Comparison of ENCODE assay signal across 12 cellular contexts in genomic region chr9:126420643-126421564, GRCh38.
DNase-seq lines count a peak whose midpoint lies in the region; ATAC-seq and TF ChIP-seq lines count a peak whose summit lies in the region.
"Had no signal": no experiment of that assay in that cellular context is flagged by ENCODE, and none has a peak within 500 bp of the region (broad histone marks: within the 10 kb centered on the region; RNA-seq: fewer than 3 reads in every experiment).

No MANE protein-coding gene starts in this region.

- no TSS peak for BruUV-seq in Calu3 (replicated peaks; lab: Mats Ljungman, UMichigan)

- ATAC-seq in effector memory CD8-positive, alpha-beta T cell (replicated peaks), result no peak

- no peak overlapping the region for H3K4me3 Mint-ChIP-seq in Calu3 (ENCODE audit: low read depth, unreplicated experiment)
- no peak overlapping the region for H3K4me3 Mint-ChIP-seq in effector memory CD8-positive, alpha-beta T cell

- DNase-seq in Calu3 (peak; percentile 14), NCI-H1105 treated with DMSO at 0.1 percent for 48 hours (lab: John Stamatoyannopoulos, UW) (peak; percentile 87), SHP77 (lab: John Stamatoyannopoulos, UW) (peak; percentile 60), iris pigment epithelial cell (ENCODE audit: low read depth) (peak; percentile 59), occipital lobe (lab: John Stamatoyannopoulos, UW) (no peak), HUDEP-2 (lab: John Stamatoyannopoulos, UW; ENCODE audit: unreplicated experiment in 76 of 76) (no peak)
- no peak for DNase-seq in stimulated activated naive CD4-positive, alpha-beta T cell (lab: John Stamatoyannopoulos, UW)
- DNase-seq in effector memory CD8-positive, alpha-beta T cell, result no peak
- DNase-seq: activated T-cell treated with anti-CD3 and anti-CD28 coated beads, Interleukin-2, amount 50 U/mL, for 48 hours; CD4-positive, CD25-positive, alpha-beta regulatory T cell; sigmoid colon; T-helper 2 cell had no signal

- CTCF ChIA-PET in Calu3 (lab: Charles Lee), result interaction anchor here (0.5 to 0.7 kb wide), 3 partner anchors 29 to 122 kb away, joined by 3 to 8 read pairs (median 7); no protein-coding TSS in a partner anchor

- TF ChIP-seq CTCF in Calu3 (IDR thresholded peaks at IDR 0.05; ENCODE audit: unreplicated experiment), result no peak

- intact Hi-C loops in Calu3 (cut with micrococcal nuclease; ENCODE audit: unreplicated experiment), result no loop called here

- H3K4me1 Mint-ChIP-seq in Calu3 (ENCODE audit: low read depth, unreplicated experiment), result peaks cover 19% of the 10 kb centered on the region
- peaks cover 6 to 26% of the 10 kb centered on the region in 2 donors for H3K4me1 Mint-ChIP-seq in effector memory CD8-positive, alpha-beta T cell (ENCODE audit: low read depth in 2 of 2)

- H3K27me3 Mint-ChIP-seq in Calu3 (ENCODE audit: unreplicated experiment), result no peaks in the 10 kb centered on the region
- H3K27me3 Mint-ChIP-seq in effector memory CD8-positive, alpha-beta T cell, result no peaks in the 10 kb centered on the region
- H3K27me3 Mint-ChIP-seq: CD4-positive, CD25-positive, alpha-beta regulatory T cell had no signal

- H3K27ac Mint-ChIP-seq in Calu3 (ENCODE audit: unreplicated experiment), result peak overlapping the region; percentile 30
- H3K27ac Mint-ChIP-seq in effector memory CD8-positive, alpha-beta T cell, result peak overlapping the region in 1 of 2 donors; percentile 78

- H3K9me3 Mint-ChIP-seq in Calu3 (ENCODE audit: low read depth, unreplicated experiment), result no peaks in the 10 kb centered on the region
- no peaks in the 10 kb centered on the region for H3K9me3 Mint-ChIP-seq in effector memory CD8-positive, alpha-beta T cell
- H3K9me3 Mint-ChIP-seq: CD4-positive, CD25-positive, alpha-beta regulatory T cell had no signal

- H3K36me3 Mint-ChIP-seq in Calu3 (ENCODE audit: insufficient read depth, unreplicated experiment), result no peaks in the 10 kb centered on the region
- peaks cover 7% of the 10 kb centered on the region for H3K36me3 Mint-ChIP-seq in effector memory CD8-positive, alpha-beta T cell (ENCODE audit: insufficient read depth)

Comparison
In these comparisons a context has a peak if more than half of its experiments do, and no peak if none do; other contexts are left out.
1. DNase-seq: peak in Calu3 (single experiment), NCI-H1105 treated with DMSO at 0.1 percent for 48 hours (single experiment), SHP77 (2 of 2) and iris pigment epithelial cell (single experiment); none in stimulated activated naive CD4-positive, alpha-beta T cell (0 of 6), occipital lobe (single experiment), HUDEP-2 (0 of 76) and effector memory CD8-positive, alpha-beta T cell (0 of 3).